ENCODE assay signal across 8 cellular contexts in genomic region chr5:102223542-102224444, GRCh38.
A peak's percentile ranks its signal among the peaks of the same experiment; 100 is the strongest.
DNase-seq lines count a peak whose midpoint lies in the region; ATAC-seq and TF ChIP-seq lines count a peak whose summit lies in the region.

No MANE protein-coding gene starts in this region.

- H3K27ac ChIP-seq in heart left ventricle (no peak overlapping the region), esophagus squamous epithelium (no peak overlapping the region), smooth muscle cell (ENCODE audit: low read depth) (no peak overlapping the region)

- no peaks in the 10 kb centered on the region for H3K27me3 ChIP-seq in heart left ventricle
- no peaks in the 10 kb centered on the region for H3K27me3 ChIP-seq in esophagus squamous epithelium
- H3K27me3 ChIP-seq in smooth muscle cell (ENCODE audit: low read depth): no peaks in the 10 kb centered on the region

- no peaks in the 10 kb centered on the region for H3K36me3 ChIP-seq in heart left ventricle
- no peaks in the 10 kb centered on the region for H3K36me3 ChIP-seq in esophagus squamous epithelium
- H3K36me3 ChIP-seq in smooth muscle cell (ENCODE audit: low read depth): no peaks in the 10 kb centered on the region

- H3K4me2 ChIP-seq in smooth muscle cell: no peak overlapping the region

- H3K4me3 ChIP-seq in heart left ventricle: no peak overlapping the region
- no peak overlapping the region for H3K4me3 ChIP-seq in esophagus squamous epithelium
- no peak overlapping the region for H3K4me3 ChIP-seq in smooth muscle cell

- intact Hi-C loops in heart left ventricle (cut with DNase I) (no loop called here), left ventricle myocardium superior (cut with micrococcal nuclease) (no loop called here), esophagus squamous epithelium (cut with DNase I) (no loop called here)

- no peak overlapping the region for H2AFZ ChIP-seq in smooth muscle cell (ENCODE audit: low read depth)

- H3K9me3 ChIP-seq in heart left ventricle (peaks cover 0 to 34% (median 10%) of the 10 kb centered on the region in 12 donors), esophagus squamous epithelium (no peaks in the 10 kb centered on the region), smooth muscle cell (replicated peaks; ENCODE audit: low read depth) (peaks cover 7% of the 10 kb centered on the region)

- TF ChIP-seq POLR2A in heart left ventricle (IDR thresholded peaks at IDR 0.05): no peak
- no peak for TF ChIP-seq POLR2A in esophagus squamous epithelium (IDR thresholded peaks at IDR 0.05)

- H4K20me1 ChIP-seq in smooth muscle cell (ENCODE audit: low read depth): no peaks in the 10 kb centered on the region

- H3K79me2 ChIP-seq in smooth muscle cell (ENCODE audit: low read depth): no peaks in the 10 kb centered on the region

- DNase-seq in heart left ventricle (no peak), left ventricle myocardium superior (no peak), NOMO-1 treated with DMSO at 0.1 percent for 48 hours (lab: John Stamatoyannopoulos, UW; ENCODE audit: unreplicated experiment) (peak; percentile 47), esophagus squamous epithelium (lab: John Stamatoyannopoulos, UW) (no peak), smooth muscle cell (lab: John Stamatoyannopoulos, UW; ENCODE audit: unreplicated experiment) (no peak), mesenteric fat pad (ENCODE audit: low spot score) (no peak), cerebellum (ENCODE audit: low spot score) (no peak)

- H3K4me1 ChIP-seq in heart left ventricle: no peaks in the 10 kb centered on the region
- no peaks in the 10 kb centered on the region for H3K4me1 ChIP-seq in esophagus squamous epithelium
- no peaks in the 10 kb centered on the region for H3K4me1 ChIP-seq in smooth muscle cell (ENCODE audit: low read depth)

- H3K9ac ChIP-seq in smooth muscle cell (ENCODE audit: low read depth): no peak overlapping the region

- TF ChIP-seq CTCF in heart left ventricle (IDR thresholded peaks at IDR 0.05) (peak in 10 of 12 donors; percentile 16 to 73 (median 38)), esophagus squamous epithelium (IDR thresholded peaks at IDR 0.05) (peak in 5 of 6 experiments; percentile 38 to 55 (median 50)), smooth muscle cell (IDR thresholded peaks at IDR 0.05; ENCODE audit: borderline replicate concordance, insufficient read depth, poor library complexity, severe bottlenecking) (peak; percentile 74)

- no peak for ATAC-seq in heart left ventricle
- no peak for ATAC-seq in left ventricle myocardium superior
- peak; percentile 64 for ATAC-seq in HG02973 (IDR thresholded peaks at IDR 0.05; ENCODE audit: unreplicated experiment)

- no peaks in the 10 kb centered on the region for H3F3A ChIP-seq in smooth muscle cell (ENCODE audit: low read depth)

- 75 to 85% (median 80%) methylated on average over 5 of the region's 5 CpGs for WGBS in heart left ventricle, 4 donors
- whole genome bisulfite sequencing in esophagus squamous epithelium, 2 donors: 79 to 82% methylated on average over 5 of the region's 5 CpGs
- 84% methylated on average over 5 of the region's 5 CpGs for WGBS in smooth muscle cell (ENCODE audit: low lambda C conversion rate)
